Comparison of ENCODE assay signal across 9 cellular contexts in genomic region chr12:110677206-110677911, GRCh38. TPM values are rescaled to one million over a fixed set of nuclear protein-coding genes. Genes with fewer than 3 reads are reported as not detected.
DNase-seq lines count a peak whose midpoint lies in the region; ATAC-seq, FAIRE-seq and TF ChIP-seq lines count a peak whose summit lies in the region.
"Had no signal": no experiment of that assay in that cellular context is flagged by ENCODE, and none has a peak within 500 bp of the region (broad histone marks: within the 10 kb centered on the region; RNA-seq: fewer than 3 reads in every experiment).

No MANE protein-coding gene starts in this region.

- peaks cover 0 to 10% (median 9%) of the 10 kb centered on the region in 11 experiments; a peak in 16 of 22 replicates for H3K9me3 ChIP-seq in BLaER1 treated with 17β-estradiol and CSF1 and Interleukin-3, amounts not matched to agents 10 nM and 100 nM (replicated peaks in 1 of 11)
- H3K9me3 ChIP-seq in spleen: peaks cover 0 to 12% (median 2%) of the 10 kb centered on the region in 8 donors
- no peaks in the 10 kb centered on the region for H3K9me3 ChIP-seq in WERI-Rb-1 (ENCODE audit: severe bottlenecking)

- ATAC-seq in HG03159 (IDR thresholded peaks at IDR 0.05; ENCODE audit: unreplicated experiment): peak; percentile 69
- peak; percentile 75 for ATAC-seq in activated CD8-positive, alpha-beta T cell treated with anti-CD3 and anti-CD28 coated beads, Interleukin-2, amount 10 ng/mL, durations not matched to agents 7 days and 5 days

- no peak for TF ChIP-seq POLR2A in spleen (IDR thresholded peaks at IDR 0.05)

- TF ChIP-seq CTCF in spleen (IDR thresholded peaks at IDR 0.05 in 8 of 11, conservative IDR thresholded peaks at IDR 0.05 in 3 of 11) (no peak), WERI-Rb-1 (IDR thresholded peaks at IDR 0.05; ENCODE audit: low read depth, low read length) (no peak)

- CTCF ChIA-PET in activated CD8-positive, alpha-beta T cell treated with anti-CD3 and anti-CD28 coated beads, Interleukin-2, amount 10 ng/mL, durations not matched to agents 7 days and 5 days (lab: Charles Lee): interaction anchor here (1.1 to 2.3 kb wide), 3 partner anchors 20 to 76 kb away, joined by 3 to 8 read pairs (median 5); partner anchors contain the start of gene TCTN1

- H3K4me2 ChIP-seq in BLaER1 treated with 17β-estradiol and CSF1 and Interleukin-3, amounts not matched to agents 10 nM and 100 nM: peak overlapping the region; percentile 85 to 97 (median 93)

- POLR2A ChIA-PET in activated CD8-positive, alpha-beta T cell treated with anti-CD3 and anti-CD28 coated beads, Interleukin-2, amount 10 ng/mL, durations not matched to agents 7 days and 5 days (lab: Charles Lee): interaction anchor here (1.2 kb wide), 1 partner anchor 64 kb away, joined by 3 read pairs; no protein-coding TSS in a partner anchor

- peak overlapping the region in 10 of 11 experiments; percentile 56 to 76 (median 64); a peak in 20 of 22 replicates for H3K9ac ChIP-seq in BLaER1 treated with 17β-estradiol and CSF1 and Interleukin-3, amounts not matched to agents 10 nM and 100 nM

- intact Hi-C loops in spleen (cut with DNase I; ENCODE audit: low total_unique reads): no loop called here

- H3K9me3 Mint-ChIP-seq in activated CD8-positive, alpha-beta T cell treated with anti-CD3 and anti-CD28 coated beads, Interleukin-2, amount 10 ng/mL, durations not matched to agents 7 days and 5 days (ENCODE audit: insufficient read depth): peaks cover 9% of the 10 kb centered on the region

- H3K27me3 Mint-ChIP-seq in activated CD8-positive, alpha-beta T cell treated with anti-CD3 and anti-CD28 coated beads, Interleukin-2, amount 10 ng/mL, durations not matched to agents 7 days and 5 days (ENCODE audit: low read depth): no peaks in the 10 kb centered on the region

- H3K4me3 ChIP-seq in BLaER1 treated with 17β-estradiol and CSF1 and Interleukin-3, amounts not matched to agents 10 nM and 100 nM: peak overlapping the region in 9 of 10 experiments; percentile 10 to 48 (median 40); a peak in 15 of 20 replicates
- H3K4me3 ChIP-seq in spleen: peak overlapping the region in 4 of 8 donors; percentile 6 to 52 (median 20)
- H3K4me3 ChIP-seq in WERI-Rb-1 (ENCODE audit: low read depth, low read length): no peak overlapping the region

- H3K4me1 Mint-ChIP-seq in activated CD8-positive, alpha-beta T cell treated with anti-CD3 and anti-CD28 coated beads, Interleukin-2, amount 10 ng/mL, durations not matched to agents 7 days and 5 days (ENCODE audit: low read depth): peaks cover 66% of the 10 kb centered on the region

- peaks cover 3 to 68% (median 39%) of the 10 kb centered on the region in 11 experiments; a peak in 21 of 22 replicates for H3K36me3 ChIP-seq in BLaER1 treated with 17β-estradiol and CSF1 and Interleukin-3, amounts not matched to agents 10 nM and 100 nM
- H3K36me3 ChIP-seq in spleen (peaks cover 0 to 69% (median 7%) of the 10 kb centered on the region in 6 donors), WERI-Rb-1 (no peaks in the 10 kb centered on the region)

- H3K27ac ChIP-seq in BLaER1 treated with 17β-estradiol and CSF1 and Interleukin-3, amounts not matched to agents 10 nM and 100 nM: peak overlapping the region; percentile 19 to 87 (median 75); a peak in 20 of 22 replicates
- H3K27ac ChIP-seq in spleen: peak overlapping the region in 6 of 8 donors; percentile 36 to 80 (median 66)
- H3K27ac ChIP-seq in WERI-Rb-1: no peak overlapping the region

- H3K36me3 Mint-ChIP-seq in activated CD8-positive, alpha-beta T cell treated with anti-CD3 and anti-CD28 coated beads, Interleukin-2, amount 10 ng/mL, durations not matched to agents 7 days and 5 days (ENCODE audit: low read depth): peaks cover 56% of the 10 kb centered on the region

- H3K27me3 ChIP-seq in BLaER1 treated with 17β-estradiol and CSF1 and Interleukin-3, amounts not matched to agents 10 nM and 100 nM: no peaks in the 10 kb centered on the region
- H3K27me3 ChIP-seq in spleen (replicated peaks in 1 of 7): no peaks in the 10 kb centered on the region
- H3K27me3 ChIP-seq in WERI-Rb-1 (ENCODE audit: insufficient read depth, low read depth, severe bottlenecking): no peaks in the 10 kb centered on the region

- H3K27ac Mint-ChIP-seq in activated CD8-positive, alpha-beta T cell treated with anti-CD3 and anti-CD28 coated beads, Interleukin-2, amount 10 ng/mL, durations not matched to agents 7 days and 5 days: peak overlapping the region; percentile 88

- DNase-seq in GM19239 (ENCODE audit: insufficient read length, low spot score): no peak
- DNase-seq in activated CD8-positive, alpha-beta T cell treated with anti-CD3 and anti-CD28 coated beads, Interleukin-2, amount 10 ng/mL, durations not matched to agents 7 days and 5 days: peak; percentile 46
- peak; percentile 78 for DNase-seq in spleen
- DNase-seq in NCI-H1694 treated with DMSO at 0.1 percent for 48 hours (lab: John Stamatoyannopoulos, UW): no peak
- DNase-seq in NCI-H510A treated with DMSO at 0.1 percent for 48 hours (lab: John Stamatoyannopoulos, UW): no peak
- no peak for DNase-seq in WERI-Rb-1

- peak overlapping the region; percentile 42 for H3K4me3 Mint-ChIP-seq in activated CD8-positive, alpha-beta T cell treated with anti-CD3 and anti-CD28 coated beads, Interleukin-2, amount 10 ng/mL, durations not matched to agents 7 days and 5 days

- 27 to 35% (median 31%) methylated on average over 5 of the region's 5 CpGs for WGBS in spleen, 5 donors

- H4K20me1 ChIP-seq in BLaER1 treated with 17β-estradiol and CSF1 and Interleukin-3, amounts not matched to agents 10 nM and 100 nM: peaks cover 0 to 23% (median 0%) of the 10 kb centered on the region in 11 experiments; a peak in 6 of 22 replicates

- H3K4me1 ChIP-seq in BLaER1 treated with 17β-estradiol and CSF1 and Interleukin-3, amounts not matched to agents 10 nM and 100 nM: peaks cover 60 to 100% (median 92%) of the 10 kb centered on the region in 10 experiments
- peaks cover 20 to 98% (median 67%) of the 10 kb centered on the region in 6 donors for H3K4me1 ChIP-seq in spleen

- FAIRE-seq in GM19239 (lab: Jason Lieb, UNC): peak; percentile 99
- FAIRE-seq: G401.6 had no signal

RNA-seq across cellular contexts. Expression of gene HVCN1, which starts 11.6 kb away (rescaled TPM):
- 10 to 100 TPM; 28.6 to 30.8 TPM for total RNA-seq in activated CD8-positive, alpha-beta T cell treated with anti-CD3 and anti-CD28 coated beads, Interleukin-2, amount 10 ng/mL, durations not matched to agents 7 days and 5 days
- 10 to 100 TPM; 46.9 to 71.3 (median 63.7) TPM for total RNA-seq in spleen
- polyA plus RNA-seq in spleen: 100 to 1,000 TPM in 2 of 3 donors, 10 to 100 TPM in 1; 76.5 to 114 (median 106) TPM

Comparison
In these comparisons a context has a peak if more than half of its experiments do, and no peak if none do; other contexts are left out.
1. DNase-seq: peak in activated CD8-positive, alpha-beta T cell treated with anti-CD3 and anti-CD28 coated beads, Interleukin-2, amount 10 ng/mL, durations not matched to agents 7 days and 5 days (single experiment) and spleen (single experiment); none in GM19239 (single experiment), NCI-H1694 treated with DMSO at 0.1 percent for 48 hours (single experiment), NCI-H510A treated with DMSO at 0.1 percent for 48 hours (single experiment) and WERI-Rb-1 (single experiment).